15 cellular contexts compared by ENCODE assay signal in the genomic region with DNA sequence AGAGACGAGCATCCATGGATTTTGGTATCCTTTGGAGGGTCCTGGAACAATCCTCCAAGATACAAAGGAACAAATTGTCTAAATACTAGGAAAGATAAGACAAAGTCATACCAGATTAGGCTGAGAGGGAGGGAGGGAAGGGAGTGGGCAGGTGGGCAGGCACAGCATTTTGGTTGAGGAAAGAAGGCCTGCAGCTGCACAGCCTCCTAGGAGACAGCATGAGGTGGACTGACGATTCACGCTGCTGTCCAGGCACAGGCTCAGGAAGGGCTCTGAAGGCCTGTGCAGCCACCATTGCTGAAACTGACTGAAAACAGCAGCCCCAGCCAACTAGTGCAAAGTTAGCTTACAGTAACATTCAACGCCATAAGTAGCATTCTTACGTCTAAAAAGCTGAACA.
A peak's percentile ranks its signal among the peaks of the same experiment; 100 is the strongest.
DNase-seq lines count a peak whose midpoint lies in the region; ATAC-seq and TF ChIP-seq lines count a peak whose summit lies in the region.
"Had no signal": no experiment of that assay in that cellular context is flagged by ENCODE, and none has a peak within 500 bp of the region (broad histone marks: within the 10 kb centered on the region; RNA-seq: fewer than 3 reads in every experiment).

No MANE protein-coding gene starts in this region.

- peaks cover 92% of the 10 kb centered on the region for H3K4me1 ChIP-seq in left ventricle myocardium inferior
- H3K4me1 ChIP-seq in esophagus muscularis mucosa: peaks cover 59 to 97% (median 94%) of the 10 kb centered on the region in 4 donors
- peaks cover 7 to 99% (median 66%) of the 10 kb centered on the region in 4 donors for H3K4me1 ChIP-seq in tibial artery

- no peak for ATAC-seq in Right ventricle myocardium inferior
- no peak for ATAC-seq in naive thymus-derived CD8-positive, alpha-beta T cell
- ATAC-seq: GM12878, GM23338 had no signal

- H3K4me3 ChIP-seq in left ventricle myocardium inferior (no peak overlapping the region), esophagus muscularis mucosa (no peak overlapping the region), tibial artery (no peak overlapping the region)
- H3K4me3 ChIP-seq: BLaER1 treated with 17β-estradiol and CSF1 and Interleukin-3, amounts not matched to agents 10 nM and 100 nM; GM12878; GM23338 had no signal

- intact Hi-C loops in left ventricle myocardium inferior (cut with micrococcal nuclease): no loop called here
- intact Hi-C loops in Right ventricle myocardium inferior (cut with DNase I): no loop called here
- intact Hi-C loops in esophagus muscularis mucosa (cut with DNase I): no loop called here
- intact Hi-C loops in tibial artery (cut with DNase I; ENCODE audit: low total_unique reads): no loop called here

- H3K36me3 Mint-ChIP-seq in mesothelial cell of epicardium: no peaks in the 10 kb centered on the region
- peaks cover 0 to 10% (median 2%) of the 10 kb centered on the region in 3 donors for H3K36me3 Mint-ChIP-seq in naive thymus-derived CD8-positive, alpha-beta T cell

- peak overlapping the region; percentile 70 for H3K27ac Mint-ChIP-seq in mesothelial cell of epicardium
- no peak overlapping the region for H3K27ac Mint-ChIP-seq in naive thymus-derived CD8-positive, alpha-beta T cell
- H3K27ac Mint-ChIP-seq: GM23338 had no signal

- no peak for TF ChIP-seq POLR2A in esophagus muscularis mucosa (IDR thresholded peaks at IDR 0.05; ENCODE audit: low read depth)

- no peaks in the 10 kb centered on the region for H3K27me3 Mint-ChIP-seq in mesothelial cell of epicardium (ENCODE audit: low read depth)
- no peaks in the 10 kb centered on the region for H3K27me3 Mint-ChIP-seq in naive thymus-derived CD8-positive, alpha-beta T cell
- H3K27me3 Mint-ChIP-seq: CD4-positive, CD25-positive, alpha-beta regulatory T cell had no signal

- DNase-seq in left ventricle myocardium inferior: no peak
- no peak for DNase-seq in Right ventricle myocardium inferior (ENCODE audit: missing footprints)
- DNase-seq in esophagus muscularis mucosa (ENCODE audit: extremely low spot score): no peak
- DNase-seq in mesothelial cell of epicardium (ENCODE audit: low spot score in 2 of 2, unreplicated experiment in 2 of 2): no peak
- no peak for DNase-seq in naive thymus-derived CD8-positive, alpha-beta T cell
- DNase-seq in tibial artery: no peak
- DNase-seq in RPMI8226: no peak
- DNase-seq: ACHN; CD4-positive, CD25-positive, alpha-beta regulatory T cell; DMS 273 treated with DMSO at 0.1 percent for 48 hours; DMS79; H7 had no signal

- no peak for TF ChIP-seq CTCF in left ventricle myocardium inferior (IDR thresholded peaks at IDR 0.05; ENCODE audit: borderline replicate concordance)
- TF ChIP-seq CTCF in esophagus muscularis mucosa (IDR thresholded peaks at IDR 0.05): no peak
- TF ChIP-seq CTCF in mesothelial cell of epicardium (IDR thresholded peaks at IDR 0.05; ENCODE audit: unreplicated experiment): no peak
- no peak for TF ChIP-seq CTCF in tibial artery (IDR thresholded peaks at IDR 0.05)

- peaks cover 67% of the 10 kb centered on the region for H3K4me1 Mint-ChIP-seq in mesothelial cell of epicardium
- peaks cover 46 to 82% (median 65%) of the 10 kb centered on the region in 4 donors for H3K4me1 Mint-ChIP-seq in naive thymus-derived CD8-positive, alpha-beta T cell

- no peak for TF ChIP-seq EP300 in esophagus muscularis mucosa (IDR thresholded peaks at IDR 0.05)

- no peaks in the 10 kb centered on the region for H3K9me3 Mint-ChIP-seq in mesothelial cell of epicardium
- no peaks in the 10 kb centered on the region for H3K9me3 Mint-ChIP-seq in naive thymus-derived CD8-positive, alpha-beta T cell
- H3K9me3 Mint-ChIP-seq: GM23338 had no signal

- H3K4me3 Mint-ChIP-seq in mesothelial cell of epicardium: no peak overlapping the region
- no peak overlapping the region for H3K4me3 Mint-ChIP-seq in naive thymus-derived CD8-positive, alpha-beta T cell
- H3K4me3 Mint-ChIP-seq: CD4-positive, CD25-positive, alpha-beta regulatory T cell; GM23338 had no signal

- WGBS in esophagus muscularis mucosa: 59% methylated on average over 5 of the region's 5 CpGs

- H3K27me3 ChIP-seq in left ventricle myocardium inferior (ENCODE audit: low read depth): no peaks in the 10 kb centered on the region
- no peaks in the 10 kb centered on the region for H3K27me3 ChIP-seq in esophagus muscularis mucosa
- no peaks in the 10 kb centered on the region for H3K27me3 ChIP-seq in tibial artery
- H3K27me3 ChIP-seq: BLaER1 treated with 17β-estradiol and CSF1 and Interleukin-3, amounts not matched to agents 10 nM and 100 nM had no signal

- POLR2A ChIA-PET in naive thymus-derived CD8-positive, alpha-beta T cell (lab: Charles Lee): no interaction called here

- H3K36me3 ChIP-seq in left ventricle myocardium inferior: no peaks in the 10 kb centered on the region
- no peaks in the 10 kb centered on the region for H3K36me3 ChIP-seq in esophagus muscularis mucosa
- no peaks in the 10 kb centered on the region for H3K36me3 ChIP-seq in tibial artery

- H3K9me3 ChIP-seq in left ventricle myocardium inferior (replicated peaks): no peaks in the 10 kb centered on the region
- no peaks in the 10 kb centered on the region for H3K9me3 ChIP-seq in esophagus muscularis mucosa
- no peaks in the 10 kb centered on the region for H3K9me3 ChIP-seq in tibial artery

- peak overlapping the region; percentile 95 for H3K27ac ChIP-seq in left ventricle myocardium inferior (replicated peaks)
- peak overlapping the region; percentile 65 to 95 (median 83) for H3K27ac ChIP-seq in esophagus muscularis mucosa (replicated peaks in 1 of 4)
- H3K27ac ChIP-seq in tibial artery: peak overlapping the region in 1 of 2 donors; percentile 96
- H3K27ac ChIP-seq: BLaER1 treated with 17β-estradiol and CSF1 and Interleukin-3, amounts not matched to agents 10 nM and 100 nM had no signal
